Comparison of ENCODE assay signal across 22 cellular contexts in genomic region chr9:13816837-13817236, GRCh38.
DNase-seq lines count a peak whose midpoint lies in the region; ATAC-seq, FAIRE-seq and TF ChIP-seq lines count a peak whose summit lies in the region.
"Had no signal": no experiment of that assay in that cellular context is flagged by ENCODE, and none has a peak within 500 bp of the region (broad histone marks: within the 10 kb centered on the region; RNA-seq: fewer than 3 reads in every experiment).

No MANE protein-coding gene starts in this region.

- ATAC-seq in foreskin keratinocyte (peak; percentile 93), gastrocnemius medialis (peak; percentile 98 to 99), HG03175 (IDR thresholded peaks at IDR 0.05; ENCODE audit: unreplicated experiment) (no peak)
- ATAC-seq: SK-N-SH treated with all-trans-retinoic acid at 6 μM for 48 hours had no signal

- H3K27ac ChIP-seq in breast epithelium = peak overlapping the region; percentile 3 to 57
- H3K27ac ChIP-seq in foreskin keratinocyte = no peak overlapping the region
- peak overlapping the region; percentile 41 to 68 (median 62) for H3K27ac ChIP-seq in gastrocnemius medialis

- no peaks in the 10 kb centered on the region for H3K27me3 ChIP-seq in breast epithelium
- no peaks in the 10 kb centered on the region for H3K27me3 ChIP-seq in foreskin keratinocyte
- no peaks in the 10 kb centered on the region for H3K27me3 ChIP-seq in gastrocnemius medialis
- no peaks in the 10 kb centered on the region for H3K27me3 ChIP-seq in BE2C

- intact Hi-C loops in breast epithelium (cut with DNase I; ENCODE audit: low total_unique reads) (no loop called here), gastrocnemius medialis (cut with DNase I; ENCODE audit: low total_unique reads) (no loop called here)

- DNase-seq in LHCN-M2 (ENCODE audit: low read depth) = peak; percentile 57
- no peak for DNase-seq in breast epithelium (ENCODE audit: low spot score in 2 of 2)
- peak; percentile 61 to 83 for DNase-seq in foreskin keratinocyte
- peak; percentile 54 to 68 for DNase-seq in gastrocnemius medialis
- DNase-seq in dedifferentiated amniotic fluid mesenchymal stem cell (ENCODE audit: extremely low spot score) = no peak
- no peak for DNase-seq in BE2C
- DNase-seq in HTR-8/SVneo (ENCODE audit: insufficient read length, low spot score) = no peak
- DNase-seq: Caco-2; CD4-positive, alpha-beta T cell; DMS153; GDM1; GOT3; Karpas-422; NCI-H1092 treated with DMSO at 0.1 percent for 48 hours; NCI-H146; NCI-H2081; NCI-H748 treated with DMSO at 0.1 percent for 48 hours; OCI-M1; SIG-M5 had no signal

- TF ChIP-seq POLR2A in breast epithelium (IDR thresholded peaks at IDR 0.05) (no peak), gastrocnemius medialis (IDR thresholded peaks at IDR 0.05) (no peak)

- H3K4me3 ChIP-seq in breast epithelium (no peak overlapping the region), gastrocnemius medialis (no peak overlapping the region), BE2C (ENCODE audit: low read depth, low read length) (no peak overlapping the region)

- no peak for FAIRE-seq in HTR-8/SVneo (lab: Jason Lieb, UNC)
- FAIRE-seq: A204.1 had no signal

- no peaks in the 10 kb centered on the region for H3K36me3 ChIP-seq in breast epithelium
- H3K36me3 ChIP-seq in gastrocnemius medialis = no peaks in the 10 kb centered on the region
- H3K36me3 ChIP-seq in BE2C = no peaks in the 10 kb centered on the region

- H3K9me3 ChIP-seq in breast epithelium = no peaks in the 10 kb centered on the region
- no peaks in the 10 kb centered on the region for H3K9me3 ChIP-seq in gastrocnemius medialis
- no peaks in the 10 kb centered on the region for H3K9me3 ChIP-seq in BE2C

- TF ChIP-seq CTCF in breast epithelium (IDR thresholded peaks at IDR 0.05) = no peak
- TF ChIP-seq CTCF in foreskin keratinocyte (conservative IDR thresholded peaks at IDR 0.05) = no peak
- TF ChIP-seq CTCF in gastrocnemius medialis (IDR thresholded peaks at IDR 0.05 in 4 of 5, conservative IDR thresholded peaks at IDR 0.05 in 1 of 5) = no peak
- TF ChIP-seq CTCF in BE2C (IDR thresholded peaks at IDR 0.05; ENCODE audit: low read depth, low read length) = no peak

- in situ Hi-C loops in gastrocnemius medialis (cut with MboI; ENCODE audit: low sequenced_read_pairs in 4 of 4) = no loop called here

- H3K4me1 ChIP-seq in breast epithelium (no peaks in the 10 kb centered on the region), foreskin keratinocyte (no peaks in the 10 kb centered on the region), gastrocnemius medialis (peaks cover 4 to 6% of the 10 kb centered on the region in 2 donors), BE2C (no peaks in the 10 kb centered on the region)
- H3K4me1 ChIP-seq: Caco-2 had no signal

Comparison
In these comparisons a context has a peak if more than half of its experiments do, and no peak if none do; other contexts are left out.
1. DNase-seq: peak in LHCN-M2 (single experiment), foreskin keratinocyte (2 of 2) and gastrocnemius medialis (2 of 2); none in breast epithelium (0 of 2), dedifferentiated amniotic fluid mesenchymal stem cell (single experiment), BE2C (single experiment) and HTR-8/SVneo (single experiment).